ENCODE assay signal across 10 cellular contexts in genomic region chr1:154807048-154807591, GRCh38.
A peak's percentile ranks its signal among the peaks of the same experiment; 100 is the strongest.
DNase-seq lines count a peak whose midpoint lies in the region; ATAC-seq and TF ChIP-seq lines count a peak whose summit lies in the region.
"Had no signal": no experiment of that assay in that cellular context is flagged by ENCODE, and none has a peak within 500 bp of the region (broad histone marks: within the 10 kb centered on the region; RNA-seq: fewer than 3 reads in every experiment).

No MANE protein-coding gene starts in this region.

- H3K23ac ChIP-seq in H9 (ENCODE audit: insufficient read length, low read depth, low read length), result no peak overlapping the region

- H2BK20ac ChIP-seq in H9 (ENCODE audit: low read depth, low read length, poor library complexity, severe bottlenecking), result no peak overlapping the region

- no peak overlapping the region for H3T11ph ChIP-seq in H9 (ENCODE audit: low read length)

- H3K4me1 ChIP-seq in uterus (peaks cover 0 to 9% of the 10 kb centered on the region in 2 donors), H9 (ENCODE audit: insufficient read depth, low read length) (no peaks in the 10 kb centered on the region)

- intact Hi-C loops in uterus (cut with DNase I; ENCODE audit: low total_unique reads), result no loop called here

- no CpG with 5 or more reads among the region's 12 CpGs for WGBS in H9 (ENCODE audit: extremely low coverage, insufficient read length, low lambda C conversion rate)

- H3K36me3 ChIP-seq in uterus, result no peaks in the 10 kb centered on the region
- H3K36me3 ChIP-seq: Peyer's patch had no signal

- no peak overlapping the region for H3K18ac ChIP-seq in H9 (ENCODE audit: insufficient read length, low read depth, low read length)

- no peak overlapping the region for H3K4me2 ChIP-seq in H9 (ENCODE audit: insufficient read depth, insufficient read length, low read length)
- H3K4me2 ChIP-seq: KMS-11 had no signal

- H3K4me1 Mint-ChIP-seq in H9, result peaks cover 17 to 32% of the 10 kb centered on the region in 2 experiments

- no peak for TF ChIP-seq POLR2A in uterus (IDR thresholded peaks at IDR 0.05)

- H3K27me3 Mint-ChIP-seq in H9 (ENCODE audit: low read depth), result peaks cover 7% of the 10 kb centered on the region; the same call in 1 of the 2 replicates

- DNase-seq in NOMO-1 treated with DMSO at 0.1 percent for 48 hours (lab: John Stamatoyannopoulos, UW; ENCODE audit: unreplicated experiment) (peak; percentile 4), NOMO-1 treated with dmso at 0.1 percent for 144 hours (lab: John Stamatoyannopoulos, UW; ENCODE audit: unreplicated experiment) (no peak), SKM-1 (lab: John Stamatoyannopoulos, UW; ENCODE audit: unreplicated experiment) (peak; percentile 64), uterus (no peak), NCI-H1105 (lab: John Stamatoyannopoulos, UW) (no peak), dedifferentiated amniotic fluid mesenchymal stem cell (ENCODE audit: extremely low spot score) (no peak), H9 (no peak)

- H3K56ac ChIP-seq in H9 (ENCODE audit: insufficient read length, low read depth, low read length), result no peak overlapping the region

- no peak overlapping the region for H3K4ac ChIP-seq in H9 (ENCODE audit: low read depth, low read length)

- H2BK15ac ChIP-seq in H9 (ENCODE audit: low read depth, low read length), result no peak overlapping the region

- no peak overlapping the region for H2BK5ac ChIP-seq in H9 (ENCODE audit: insufficient read length, low read length)

- H3K4me3 ChIP-seq in uterus, result no peak overlapping the region
- H3K4me3 ChIP-seq: Peyer's patch had no signal

- H3K27me3 ChIP-seq in uterus (no peaks in the 10 kb centered on the region), H9 (ENCODE audit: insufficient read depth, low read length) (no peaks in the 10 kb centered on the region)
- H3K27me3 ChIP-seq: Peyer's patch had no signal

- no peak overlapping the region for H3K9ac ChIP-seq in H9 (ENCODE audit: extremely low read depth, insufficient read length, low read length)
- H3K9ac ChIP-seq: KMS-11 had no signal

- H3K27ac Mint-ChIP-seq in H9, result no peak overlapping the region

- no peak overlapping the region; the same call in 1 of the 2 replicates for H3K14ac ChIP-seq in H9 (ENCODE audit: insufficient read depth, low read length)

- H3K27ac ChIP-seq in uterus (peak overlapping the region; percentile 29 to 36), H9 (ENCODE audit: insufficient read length, low read depth, low read length) (no peak overlapping the region)
- H3K27ac ChIP-seq: KMS-11, Peyer's patch had no signal

- H4K91ac ChIP-seq in H9 (ENCODE audit: insufficient read length, low read depth, low read length), result no peak overlapping the region

- no peaks in the 10 kb centered on the region for H3K79me1 ChIP-seq in H9 (ENCODE audit: insufficient read depth, low read depth, low read length, poor library complexity, severe bottlenecking)

- no peak overlapping the region for H2BK120ac ChIP-seq in H9 (ENCODE audit: low read depth, low read length, poor library complexity, severe bottlenecking)

- H4K20me1 ChIP-seq in H9 (ENCODE audit: control insufficient read depth, insufficient read depth, insufficient read length), result no peaks in the 10 kb centered on the region

- ATAC-seq in HG02852 (IDR thresholded peaks at IDR 0.05; ENCODE audit: unreplicated experiment), result peak; percentile 68

- H2BK12ac ChIP-seq in H9 (ENCODE audit: insufficient read length, low read depth, low read length), result no peak overlapping the region

- H3K9me3 ChIP-seq in uterus (no peaks in the 10 kb centered on the region), H9 (ENCODE audit: control insufficient read depth, low read depth, low read length) (no peaks in the 10 kb centered on the region)
- H3K9me3 ChIP-seq: Peyer's patch had no signal

- H4K8ac ChIP-seq in H9 (replicated peaks; ENCODE audit: insufficient read length, low read depth, low read length), result no peak overlapping the region

- TF ChIP-seq CTCF in uterus (IDR thresholded peaks at IDR 0.05), result no peak
- no peak for TF ChIP-seq CTCF in H9 (conservative IDR thresholded peaks at IDR 0.05)

- no peak overlapping the region for H3K4me3 Mint-ChIP-seq in H9

- H2AFZ ChIP-seq in H9 (ENCODE audit: low read length), result no peak overlapping the region

- no peaks in the 10 kb centered on the region for H3K79me2 ChIP-seq in H9 (ENCODE audit: insufficient read depth, low read length)

- no peaks in the 10 kb centered on the region; a peak in 1 of 7 replicates for H3K36me3 Mint-ChIP-seq in H9 (ENCODE audit: insufficient read depth in 1 of 3, low read depth in 3 of 3)

- H4K5ac ChIP-seq in H9 (ENCODE audit: insufficient read length, low read depth, low read length), result no peak overlapping the region

- no peak overlapping the region for H2AK5ac ChIP-seq in H9 (ENCODE audit: insufficient read length, low read length)

- no peaks in the 10 kb centered on the region for H3K9me3 Mint-ChIP-seq in H9

- no peaks in the 10 kb centered on the region for H3K23me2 ChIP-seq in H9 (ENCODE audit: insufficient read length, low read depth, low read length, poor library complexity, severe bottlenecking)

Comparison
In these comparisons a context has a peak if more than half of its experiments do, and no peak if none do; other contexts are left out.
1. DNase-seq: peak in NOMO-1 treated with DMSO at 0.1 percent for 48 hours (single experiment) and SKM-1 (single experiment); none in NOMO-1 treated with dmso at 0.1 percent for 144 hours (single experiment), uterus (0 of 2), NCI-H1105 (single experiment), dedifferentiated amniotic fluid mesenchymal stem cell (single experiment) and H9 (single experiment).